1 cellular context compared by ENCODE assay signal in the genomic region with DNA sequence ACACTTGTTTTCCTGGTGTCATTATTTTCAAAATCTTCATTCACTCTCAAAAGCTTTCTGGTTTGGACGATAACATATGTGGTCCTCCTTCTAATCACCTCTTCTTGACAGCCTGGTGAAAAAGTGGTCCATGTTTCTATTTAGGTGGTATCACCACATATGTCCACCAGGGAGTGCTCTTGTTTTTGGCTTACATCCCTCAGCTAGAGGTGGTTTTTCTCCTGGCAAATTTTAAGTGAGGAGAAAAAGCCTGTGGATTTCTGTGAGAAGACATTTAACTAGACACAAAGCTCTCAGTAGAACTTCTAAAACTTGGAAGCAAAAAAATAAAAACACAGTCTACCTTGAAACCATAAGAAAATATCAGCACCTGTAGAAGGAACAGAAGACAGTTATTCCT.
TF ChIP-seq lines count a peak whose summit lies in the region.

No MANE protein-coding gene starts in this region.

TF ChIP-seq in H1, 55 proteins besides CTCF, POLR2A, EP300 and RAD21:
- TF ChIP-seq, protein P1, sequence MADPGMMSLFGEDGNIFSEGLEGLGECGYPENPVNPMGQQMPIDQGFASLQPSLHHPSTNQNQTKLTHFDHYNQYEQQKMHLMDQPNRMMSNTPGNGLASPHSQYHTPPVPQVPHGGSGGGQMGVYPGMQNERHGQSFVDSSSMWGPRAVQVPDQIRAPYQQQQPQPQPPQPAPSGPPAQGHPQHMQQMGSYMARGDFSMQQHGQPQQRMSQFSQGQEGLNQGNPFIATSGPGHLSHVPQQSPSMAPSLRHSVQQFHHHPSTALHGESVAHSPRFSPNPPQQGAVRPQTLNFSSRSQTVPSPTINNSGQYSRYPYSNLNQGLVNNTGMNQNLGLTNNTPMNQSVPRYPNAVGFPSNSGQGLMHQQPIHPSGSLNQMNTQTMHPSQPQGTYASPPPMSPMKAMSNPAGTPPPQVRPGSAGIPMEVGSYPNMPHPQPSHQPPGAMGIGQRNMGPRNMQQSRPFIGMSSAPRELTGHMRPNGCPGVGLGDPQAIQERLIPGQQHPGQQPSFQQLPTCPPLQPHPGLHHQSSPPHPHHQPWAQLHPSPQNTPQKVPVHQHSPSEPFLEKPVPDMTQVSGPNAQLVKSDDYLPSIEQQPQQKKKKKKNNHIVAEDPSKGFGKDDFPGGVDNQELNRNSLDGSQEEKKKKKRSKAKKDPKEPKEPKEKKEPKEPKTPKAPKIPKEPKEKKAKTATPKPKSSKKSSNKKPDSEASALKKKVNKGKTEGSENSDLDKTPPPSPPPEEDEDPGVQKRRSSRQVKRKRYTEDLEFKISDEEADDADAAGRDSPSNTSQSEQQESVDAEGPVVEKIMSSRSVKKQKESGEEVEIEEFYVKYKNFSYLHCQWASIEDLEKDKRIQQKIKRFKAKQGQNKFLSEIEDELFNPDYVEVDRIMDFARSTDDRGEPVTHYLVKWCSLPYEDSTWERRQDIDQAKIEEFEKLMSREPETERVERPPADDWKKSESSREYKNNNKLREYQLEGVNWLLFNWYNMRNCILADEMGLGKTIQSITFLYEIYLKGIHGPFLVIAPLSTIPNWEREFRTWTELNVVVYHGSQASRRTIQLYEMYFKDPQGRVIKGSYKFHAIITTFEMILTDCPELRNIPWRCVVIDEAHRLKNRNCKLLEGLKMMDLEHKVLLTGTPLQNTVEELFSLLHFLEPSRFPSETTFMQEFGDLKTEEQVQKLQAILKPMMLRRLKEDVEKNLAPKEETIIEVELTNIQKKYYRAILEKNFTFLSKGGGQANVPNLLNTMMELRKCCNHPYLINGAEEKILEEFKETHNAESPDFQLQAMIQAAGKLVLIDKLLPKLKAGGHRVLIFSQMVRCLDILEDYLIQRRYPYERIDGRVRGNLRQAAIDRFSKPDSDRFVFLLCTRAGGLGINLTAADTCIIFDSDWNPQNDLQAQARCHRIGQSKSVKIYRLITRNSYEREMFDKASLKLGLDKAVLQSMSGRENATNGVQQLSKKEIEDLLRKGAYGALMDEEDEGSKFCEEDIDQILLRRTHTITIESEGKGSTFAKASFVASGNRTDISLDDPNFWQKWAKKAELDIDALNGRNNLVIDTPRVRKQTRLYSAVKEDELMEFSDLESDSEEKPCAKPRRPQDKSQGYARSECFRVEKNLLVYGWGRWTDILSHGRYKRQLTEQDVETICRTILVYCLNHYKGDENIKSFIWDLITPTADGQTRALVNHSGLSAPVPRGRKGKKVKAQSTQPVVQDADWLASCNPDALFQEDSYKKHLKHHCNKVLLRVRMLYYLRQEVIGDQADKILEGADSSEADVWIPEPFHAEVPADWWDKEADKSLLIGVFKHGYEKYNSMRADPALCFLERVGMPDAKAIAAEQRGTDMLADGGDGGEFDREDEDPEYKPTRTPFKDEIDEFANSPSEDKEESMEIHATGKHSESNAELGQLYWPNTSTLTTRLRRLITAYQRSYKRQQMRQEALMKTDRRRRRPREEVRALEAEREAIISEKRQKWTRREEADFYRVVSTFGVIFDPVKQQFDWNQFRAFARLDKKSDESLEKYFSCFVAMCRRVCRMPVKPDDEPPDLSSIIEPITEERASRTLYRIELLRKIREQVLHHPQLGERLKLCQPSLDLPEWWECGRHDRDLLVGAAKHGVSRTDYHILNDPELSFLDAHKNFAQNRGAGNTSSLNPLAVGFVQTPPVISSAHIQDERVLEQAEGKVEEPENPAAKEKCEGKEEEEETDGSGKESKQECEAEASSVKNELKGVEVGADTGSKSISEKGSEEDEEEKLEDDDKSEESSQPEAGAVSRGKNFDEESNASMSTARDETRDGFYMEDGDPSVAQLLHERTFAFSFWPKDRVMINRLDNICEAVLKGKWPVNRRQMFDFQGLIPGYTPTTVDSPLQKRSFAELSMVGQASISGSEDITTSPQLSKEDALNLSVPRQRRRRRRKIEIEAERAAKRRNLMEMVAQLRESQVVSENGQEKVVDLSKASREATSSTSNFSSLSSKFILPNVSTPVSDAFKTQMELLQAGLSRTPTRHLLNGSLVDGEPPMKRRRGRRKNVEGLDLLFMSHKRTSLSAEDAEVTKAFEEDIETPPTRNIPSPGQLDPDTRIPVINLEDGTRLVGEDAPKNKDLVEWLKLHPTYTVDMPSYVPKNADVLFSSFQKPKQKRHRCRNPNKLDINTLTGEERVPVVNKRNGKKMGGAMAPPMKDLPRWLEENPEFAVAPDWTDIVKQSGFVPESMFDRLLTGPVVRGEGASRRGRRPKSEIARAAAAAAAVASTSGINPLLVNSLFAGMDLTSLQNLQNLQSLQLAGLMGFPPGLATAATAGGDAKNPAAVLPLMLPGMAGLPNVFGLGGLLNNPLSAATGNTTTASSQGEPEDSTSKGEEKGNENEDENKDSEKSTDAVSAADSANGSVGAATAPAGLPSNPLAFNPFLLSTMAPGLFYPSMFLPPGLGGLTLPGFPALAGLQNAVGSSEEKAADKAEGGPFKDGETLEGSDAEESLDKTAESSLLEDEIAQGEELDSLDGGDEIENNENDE (IDR thresholded peaks at IDR 0.05; ENCODE audit: insufficient replicate concordance, low read length), result no peak
- TF ChIP-seq TAF1 (IDR thresholded peaks at IDR 0.05; ENCODE audit: low read depth, low read length) (no peak), PHF8 (conservative IDR thresholded peaks at IDR 0.05; ENCODE audit: low read depth, low read length) (no peak), SP1 (IDR thresholded peaks at IDR 0.05; ENCODE audit: low read depth, low read length) (no peak), KDM5A (IDR thresholded peaks at IDR 0.05; ENCODE audit: low read length) (no peak), CHD1 (IDR thresholded peaks at IDR 0.05; ENCODE audit: low read depth, low read length) (no peak), CREB1 (IDR thresholded peaks at IDR 0.05) (no peak), ASH2L (IDR thresholded peaks at IDR 0.05; ENCODE audit: low read length) (no peak), JUN (IDR thresholded peaks at IDR 0.05; ENCODE audit: low read depth, low read length) (no peak), SP4 (IDR thresholded peaks at IDR 0.05; ENCODE audit: low read length) (no peak), SIX5 (IDR thresholded peaks at IDR 0.05; ENCODE audit: low read depth, low read length) (no peak), JUND (IDR thresholded peaks at IDR 0.05; ENCODE audit: low read length) (no peak), MAFK (IDR thresholded peaks at IDR 0.05; ENCODE audit: low read depth, low read length) (no peak), TCF12 (IDR thresholded peaks at IDR 0.05; ENCODE audit: low read depth, low read length) (no peak), BACH1 (IDR thresholded peaks at IDR 0.05; ENCODE audit: low read length) (no peak), NANOG (IDR thresholded peaks at IDR 0.05; ENCODE audit: insufficient read depth, low read depth, low read length, poor library complexity, severe bottlenecking) (no peak), RXRA (IDR thresholded peaks at IDR 0.05; ENCODE audit: insufficient read depth, low read depth, low read length) (no peak), GABPA (IDR thresholded peaks at IDR 0.05; ENCODE audit: borderline replicate concordance, insufficient read depth, low read length) (no peak), SRF (IDR thresholded peaks at IDR 0.05; ENCODE audit: low read depth, low read length) (no peak)
- TF ChIP-seq, protein P2, sequence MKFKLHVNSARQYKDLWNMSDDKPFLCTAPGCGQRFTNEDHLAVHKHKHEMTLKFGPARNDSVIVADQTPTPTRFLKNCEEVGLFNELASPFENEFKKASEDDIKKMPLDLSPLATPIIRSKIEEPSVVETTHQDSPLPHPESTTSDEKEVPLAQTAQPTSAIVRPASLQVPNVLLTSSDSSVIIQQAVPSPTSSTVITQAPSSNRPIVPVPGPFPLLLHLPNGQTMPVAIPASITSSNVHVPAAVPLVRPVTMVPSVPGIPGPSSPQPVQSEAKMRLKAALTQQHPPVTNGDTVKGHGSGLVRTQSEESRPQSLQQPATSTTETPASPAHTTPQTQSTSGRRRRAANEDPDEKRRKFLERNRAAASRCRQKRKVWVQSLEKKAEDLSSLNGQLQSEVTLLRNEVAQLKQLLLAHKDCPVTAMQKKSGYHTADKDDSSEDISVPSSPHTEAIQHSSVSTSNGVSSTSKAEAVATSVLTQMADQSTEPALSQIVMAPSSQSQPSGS (IDR thresholded peaks at IDR 0.05; ENCODE audit: low read length), result no peak
